In the genomic region with DNA sequence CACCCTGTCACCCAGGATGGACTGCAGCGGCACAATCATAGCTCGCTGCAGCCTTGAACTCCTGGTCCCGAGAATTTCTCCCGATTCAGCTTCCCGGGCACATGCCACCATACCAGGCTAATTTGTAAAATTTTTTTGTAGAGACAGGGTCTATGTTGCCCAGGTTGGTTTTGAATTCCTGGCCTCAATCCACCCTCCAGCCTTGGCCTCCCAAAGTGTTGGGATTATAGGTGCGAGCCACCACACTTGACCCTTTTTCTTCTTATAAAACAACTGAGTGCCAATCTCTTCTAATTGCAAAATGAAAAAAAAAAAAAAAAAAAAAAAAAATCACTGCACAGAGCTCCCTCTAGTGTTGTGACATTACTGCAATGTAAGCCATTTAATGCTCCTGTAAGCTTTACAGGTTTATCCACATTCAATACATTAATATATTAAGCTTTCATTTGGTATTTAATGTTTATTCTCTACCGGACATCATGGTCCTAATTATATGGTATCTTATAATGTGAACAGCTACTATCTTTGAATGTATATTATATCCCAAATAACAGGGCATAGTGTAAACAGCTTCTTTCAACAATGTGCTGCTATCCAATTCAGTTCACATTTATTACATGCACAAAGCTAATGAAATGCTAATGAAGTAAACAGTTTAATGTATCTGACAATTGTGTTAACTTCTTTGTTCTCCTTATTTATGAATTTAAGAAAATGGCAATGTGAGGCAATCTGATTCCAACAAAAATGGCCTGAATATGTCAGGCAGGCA, we compare ENCODE assay signal across 8 cellular contexts. TPM values are rescaled to one million over a fixed set of nuclear protein-coding genes. Genes with fewer than 3 reads are reported as not detected.
A peak's percentile ranks its signal among the peaks of the same experiment; 100 is the strongest.
DNase-seq lines count a peak whose midpoint lies in the region; ATAC-seq and TF ChIP-seq lines count a peak whose summit lies in the region.

No MANE protein-coding gene starts in this region.

- H2BK12ac ChIP-seq in neuronal stem cell (ENCODE audit: low read length), result no peak overlapping the region

- no peak overlapping the region for H3K23ac ChIP-seq in neuronal stem cell (ENCODE audit: low read depth, low read length, poor library complexity)

- H3K9ac ChIP-seq in fibroblast of lung (ENCODE audit: insufficient read depth, low read length), result no peak overlapping the region
- no peak overlapping the region for H3K9ac ChIP-seq in neuronal stem cell (ENCODE audit: low read depth, low read length, poor library complexity)

- no peaks in the 10 kb centered on the region for H3K79me2 ChIP-seq in fibroblast of lung (ENCODE audit: control insufficient read depth, insufficient read depth, low read length)

- no peaks in the 10 kb centered on the region for H4K20me1 ChIP-seq in fibroblast of lung (ENCODE audit: control insufficient read depth, extremely low read depth, insufficient read depth, low read length)

- H3K4me1 ChIP-seq in fibroblast of lung (ENCODE audit: control insufficient read depth, extremely low read depth, insufficient read depth, low read length), result peaks cover 4% of the 10 kb centered on the region
- H3K4me1 ChIP-seq in neuronal stem cell (ENCODE audit: control insufficient read depth in 2 of 2, insufficient read depth in 1 of 2, low read depth in 1 of 2, low read length in 2 of 2), result no peaks in the 10 kb centered on the region

- H3K36me3 ChIP-seq in fibroblast of lung (ENCODE audit: control insufficient read depth, insufficient read depth, low read length) (peaks cover 6% of the 10 kb centered on the region), neuronal stem cell (replicated peaks in 1 of 2; ENCODE audit: control insufficient read depth in 2 of 2, insufficient read depth in 2 of 2, low read length in 2 of 2) (peaks cover 2 to 55% of the 10 kb centered on the region in 2 donors)

- H3K27me3 ChIP-seq in fibroblast of lung (ENCODE audit: control insufficient read depth, insufficient read depth, low read length) (no peaks in the 10 kb centered on the region), neuronal stem cell (ENCODE audit: control insufficient read depth in 3 of 3, insufficient read depth in 3 of 3, low read depth in 1 of 3, low read length in 3 of 3) (no peaks in the 10 kb centered on the region)

- H3K27ac ChIP-seq in fibroblast of lung (ENCODE audit: insufficient read depth, low read length), result no peak overlapping the region
- H3K27ac ChIP-seq in neuronal stem cell (replicated peaks; ENCODE audit: low read length), result no peak overlapping the region

- no peak overlapping the region for H2AFZ ChIP-seq in fibroblast of lung (ENCODE audit: low read length)
- no peak overlapping the region for H2AFZ ChIP-seq in neuronal stem cell (ENCODE audit: low read length)

- DNase-seq in AG09319 (ENCODE audit: extremely low read depth, low read depth) (no peak), GM13976 (ENCODE audit: low spot score) (peak; percentile 42), RPMI7951 (ENCODE audit: low read depth) (peak; percentile 31), fibroblast of lung (ENCODE audit: low read depth in 2 of 2) (peak in 1 of 2 donors; percentile 63), neuronal stem cell (ENCODE audit: low spot score) (peak; percentile 1), NCI-H446 treated with DMSO at 0.1 percent for 48 hours (lab: John Stamatoyannopoulos, UW) (no peak)

- no peak overlapping the region for H3K4me3 ChIP-seq in fibroblast of lung (replicated peaks in 1 of 4; ENCODE audit: control extremely low read depth in 1 of 4, insufficient read depth in 1 of 4, low read depth in 3 of 4, low read length in 4 of 4)
- no peak overlapping the region for H3K4me3 ChIP-seq in neuronal stem cell (ENCODE audit: low read length in 2 of 2)

- H3K4me2 ChIP-seq in fibroblast of lung (ENCODE audit: extremely low read depth, insufficient read depth, low read length) (no peak overlapping the region), neuronal stem cell (ENCODE audit: insufficient read depth, low read length, poor library complexity, severe bottlenecking) (no peak overlapping the region)

- no peaks in the 10 kb centered on the region for H3K79me1 ChIP-seq in neuronal stem cell (ENCODE audit: low read depth, low read length)

- no peak overlapping the region for H3K14ac ChIP-seq in neuronal stem cell (ENCODE audit: low read length)

- no peak overlapping the region for H4K8ac ChIP-seq in neuronal stem cell (ENCODE audit: low read depth, low read length)

- no peak for ATAC-seq in GM21528 (IDR thresholded peaks at IDR 0.05; ENCODE audit: low FRiP score, unreplicated experiment)
- ATAC-seq in GM21737 (IDR thresholded peaks at IDR 0.05; ENCODE audit: unreplicated experiment), result no peak

- H3K9me3 ChIP-seq in fibroblast of lung (ENCODE audit: control insufficient read depth, insufficient read depth, low read depth, low read length) (no peaks in the 10 kb centered on the region), neuronal stem cell (replicated peaks in 1 of 2; ENCODE audit: control insufficient read depth in 2 of 2, insufficient read depth in 1 of 2, low read depth in 1 of 2, low read length in 2 of 2) (no peaks in the 10 kb centered on the region)

- H2BK120ac ChIP-seq in neuronal stem cell (ENCODE audit: low read depth, low read length), result no peak overlapping the region

- no peak overlapping the region for H4K91ac ChIP-seq in neuronal stem cell (ENCODE audit: low read depth, low read length, poor library complexity)

- no peak overlapping the region for H2BK5ac ChIP-seq in neuronal stem cell (ENCODE audit: low read length)

- in situ Hi-C loops in GM13976 (cut with MboI; ENCODE audit: low sequenced_read_pairs, unreplicated experiment), result no loop called here

- TF ChIP-seq CTCF in AG09319 (IDR thresholded peaks at IDR 0.05; ENCODE audit: low read depth, low read length), result peak; percentile 64
- TF ChIP-seq CTCF in GM13976 (IDR thresholded peaks at IDR 0.05; ENCODE audit: borderline replicate concordance, control extremely low read depth, extremely low read depth, insufficient read depth, missing control alignments), result peak; percentile 38
- TF ChIP-seq CTCF in fibroblast of lung (conservative IDR thresholded peaks at IDR 0.05 in 1 of 2, IDR thresholded peaks at IDR 0.05 in 1 of 2; ENCODE audit: low read depth in 1 of 2, low read length in 2 of 2), result peak; percentile 51 to 63

- H3K18ac ChIP-seq in neuronal stem cell (ENCODE audit: low read length), result no peak overlapping the region

- H3K4ac ChIP-seq in neuronal stem cell (ENCODE audit: low read length), result no peak overlapping the region

- no peak overlapping the region for H2BK15ac ChIP-seq in neuronal stem cell (ENCODE audit: low read length)

- no peak overlapping the region for H2AK5ac ChIP-seq in neuronal stem cell (ENCODE audit: low read depth, low read length)

- WGBS in neuronal stem cell (ENCODE audit: extremely low coverage in 2 of 2, insufficient read length in 2 of 2, insufficient replicate concordance in 1 of 2), 2 donors, result no CpG with 5 or more reads among the region's 7 CpGs

RNA-seq across cellular contexts. Expression of gene COPB1, which starts 44.6 kb away (rescaled TPM):
- 205 and 241 TPM in 2 replicates for total RNA-seq in RPMI7951 (2014; rRNA removed; shearing (Covaris generic))
- total RNA-seq in fibroblast of lung, result 237 and 292 TPM in 2 replicates
- 183 and 264 TPM in 2 replicates for polyA plus RNA-seq in fibroblast of lung
- polyA plus RNA-seq in fibroblast of lung (2012), result 131 and 158 TPM in 2 replicates
- polyA minus RNA-seq in fibroblast of lung (ENCODE audit: low replicate concordance), result 53.4 and 87.1 TPM in 2 replicates
- polyA plus RNA-seq in neuronal stem cell (2013, experiment 1 of 2), result 56.3 TPM
- 56.9 TPM for polyA plus RNA-seq in neuronal stem cell (2013, experiment 2 of 2)

Comparison
In these comparisons a context has a peak if more than half of its experiments do, and no peak if none do; other contexts are left out.
1. DNase-seq: peak in GM13976 (single experiment), RPMI7951 (single experiment) and neuronal stem cell (single experiment); none in AG09319 (single experiment) and NCI-H446 treated with DMSO at 0.1 percent for 48 hours (single experiment).
2. Peak in every context shown above with its lines, with median percentiles within 50 percentile points of each other: CTCF ChIP-seq.